1 cellular context compared by ENCODE assay signal in genomic region chr4:185761352-185762235, GRCh38.
TF ChIP-seq lines count a peak whose summit lies in the region.

No MANE protein-coding gene starts in this region.

TF ChIP-seq in A549, 52 proteins besides CTCF, POLR2A, EP300 and RAD21 (continued from another document):
- TF ChIP-seq MAFK (IDR thresholded peaks at IDR 0.05; ENCODE audit: partially characterized antibody) (no peak), ELK1 (IDR thresholded peaks at IDR 0.05; ENCODE audit: low read depth, low read length) (no peak), RNF2 (IDR thresholded peaks at IDR 0.05; ENCODE audit: borderline replicate concordance, low read depth) (no peak), USF2 (IDR thresholded peaks at IDR 0.05) (no peak), ZC3H11A (IDR thresholded peaks at IDR 0.05) (no peak), JUN (IDR thresholded peaks at IDR 0.05) (no peak)
TF ChIP-seq in A549: peak in this region for 0.
